ENCODE assay signal across 1 cellular context in genomic region chr1:202084791-202085681, GRCh38.
TF ChIP-seq lines count a peak whose summit lies in the region.

No MANE protein-coding gene starts in this region.

TF ChIP-seq in HepG2, 621 proteins besides CTCF, POLR2A, EP300 and RAD21 (continued from another document and continues in another):
- TF ChIP-seq UBTF (CRISPR knock-in tag; IDR thresholded peaks at IDR 0.05) (peak; percentile 57), ZBTB43 (CRISPR knock-in tag; conservative IDR thresholded peaks at IDR 0.05) (peak; percentile 62; the same call in 1 of the 2 replicates), ZNF234 (CRISPR knock-in tag; conservative IDR thresholded peaks at IDR 0.05) (0 out of 2 replicates have a peak, but pooled peaks have one; percentile 52), AHDC1 (CRISPR knock-in tag; IDR thresholded peaks at IDR 0.05; ENCODE audit: borderline replicate concordance) (peak; percentile 74; the same call in 1 of the 2 replicates), ZNF446 (CRISPR knock-in tag; IDR thresholded peaks at IDR 0.05) (no peak), ZNF790 (CRISPR knock-in tag; IDR thresholded peaks at IDR 0.05; ENCODE audit: borderline replicate concordance) (0 out of 2 replicates have a peak, but pooled peaks have one; percentile 26), FOSL2 (CRISPR knock-in tag; IDR thresholded peaks at IDR 0.05) (peak; percentile 65), TSC22D2 (CRISPR knock-in tag; IDR thresholded peaks at IDR 0.05; ENCODE audit: borderline replicate concordance) (0 out of 2 replicates have a peak, but pooled peaks have one; percentile 16), SAP130 (CRISPR knock-in tag; IDR thresholded peaks at IDR 0.05; ENCODE audit: low read depth) (peak; percentile 56), ZBTB10 (CRISPR knock-in tag; IDR thresholded peaks at IDR 0.05; ENCODE audit: borderline replicate concordance) (peak; percentile 71; the same call in 1 of the 2 replicates), ZNF619 (CRISPR knock-in tag; IDR thresholded peaks at IDR 0.05) (0 out of 2 replicates have a peak, but pooled peaks have one; percentile 72), ARID3A (IDR thresholded peaks at IDR 0.05; ENCODE audit: low read depth, low read length) (peak; percentile 74), ZFP91 (CRISPR knock-in tag; IDR thresholded peaks at IDR 0.05; ENCODE audit: borderline replicate concordance) (peak; percentile 84; the same call in 1 of the 2 replicates), FOXJ3 (CRISPR knock-in tag; IDR thresholded peaks at IDR 0.05; ENCODE audit: borderline replicate concordance) (peak; percentile 52; the same call in 1 of the 2 replicates), ZNF776 (CRISPR knock-in tag; IDR thresholded peaks at IDR 0.05) (no peak), ZNF329 (CRISPR knock-in tag; IDR thresholded peaks at IDR 0.05; ENCODE audit: low read depth) (0 out of 2 replicates have a peak, but pooled peaks have one; percentile 33), ZNF503 (CRISPR knock-in tag; IDR thresholded peaks at IDR 0.05) (peak; percentile 76), NR2C2 (CRISPR knock-in tag; IDR thresholded peaks at IDR 0.05; ENCODE audit: borderline replicate concordance) (no peak), ZEB1 (IDR thresholded peaks at IDR 0.05; ENCODE audit: insufficient replicate concordance, low read depth) (peak; percentile 95), KMT2B (CRISPR knock-in tag; IDR thresholded peaks at IDR 0.05) (0 out of 2 replicates have a peak, but pooled peaks have one; percentile 49), ASH2L (IDR thresholded peaks at IDR 0.05; ENCODE audit: insufficient read length, low read depth, low read length) (peak; percentile 89), ZNF362 (CRISPR knock-in tag; IDR thresholded peaks at IDR 0.05; ENCODE audit: borderline replicate concordance) (peak; percentile 17; the same call in 1 of the 2 replicates), MEIS2 (CRISPR knock-in tag; IDR thresholded peaks at IDR 0.05) (peak; percentile 94), HNF4A (CRISPR knock-in tag; IDR thresholded peaks at IDR 0.05) (peak; percentile 92), MLX (CRISPR knock-in tag; IDR thresholded peaks at IDR 0.05) (peak; percentile 38; the same call in 1 of the 2 replicates), ZFP90 (CRISPR knock-in tag; IDR thresholded peaks at IDR 0.05; ENCODE audit: borderline replicate concordance) (peak; percentile 68; the same call in 1 of the 2 replicates), ZFYVE20 (CRISPR knock-in tag; IDR thresholded peaks at IDR 0.05; ENCODE audit: borderline replicate concordance, low read depth) (no peak), ZNF33B (CRISPR knock-in tag; IDR thresholded peaks at IDR 0.05) (no peak), ZNF614 (CRISPR knock-in tag; IDR thresholded peaks at IDR 0.05; ENCODE audit: borderline replicate concordance) (0 out of 2 replicates have a peak, but pooled peaks have one; percentile 61), JDP2 (CRISPR knock-in tag; IDR thresholded peaks at IDR 0.05; ENCODE audit: borderline replicate concordance) (no peak), RFX5 (IDR thresholded peaks at IDR 0.05; ENCODE audit: low read depth, low read length) (no peak), CBX1 (IDR thresholded peaks at IDR 0.05; ENCODE audit: low read depth) (no peak), SPEN (CRISPR knock-in tag; IDR thresholded peaks at IDR 0.05; ENCODE audit: low read depth) (peak; percentile 43; the same call in 1 of the 2 replicates), MATR3 (CRISPR knock-in tag; IDR thresholded peaks at IDR 0.05) (no peak), ZNF547 (CRISPR knock-in tag; IDR thresholded peaks at IDR 0.05) (0 out of 2 replicates have a peak, but pooled peaks have one; percentile 33), ZNF136 (CRISPR knock-in tag; IDR thresholded peaks at IDR 0.05; ENCODE audit: low read depth) (peak; percentile 62; the same call in 1 of the 2 replicates), ZNF557 (CRISPR knock-in tag; IDR thresholded peaks at IDR 0.05) (0 out of 2 replicates have a peak, but pooled peaks have one; percentile 82), ZNF335 (CRISPR knock-in tag; IDR thresholded peaks at IDR 0.05) (0 out of 2 replicates have a peak, but pooled peaks have one; percentile 43), TCF12 (IDR thresholded peaks at IDR 0.05) (no peak), TCF12 (CRISPR knock-in tag; IDR thresholded peaks at IDR 0.05) (peak; percentile 83)
